Comparison of ENCODE assay signal across 1 cellular context in genomic region chr10:3527144-3527543, GRCh38.
TF ChIP-seq lines count a peak whose summit lies in the region.

No MANE protein-coding gene starts in this region.

TF ChIP-seq in HepG2, 621 proteins besides CTCF, POLR2A, EP300 and RAD21 (continued from another document):
- TF ChIP-seq ZNF318 (CRISPR knock-in tag; IDR thresholded peaks at IDR 0.05), result no peak
- no peak for TF ChIP-seq CEBPB (IDR thresholded peaks at IDR 0.05; ENCODE audit: borderline replicate concordance, low read depth, low read length)
- TF ChIP-seq PCBP2 (optimal IDR thresholded peaks at IDR 0.05; ENCODE audit: low read depth, low read length, poor library complexity, severe bottlenecking), result no peak
